10 cellular contexts compared by ENCODE assay signal in the genomic region with DNA sequence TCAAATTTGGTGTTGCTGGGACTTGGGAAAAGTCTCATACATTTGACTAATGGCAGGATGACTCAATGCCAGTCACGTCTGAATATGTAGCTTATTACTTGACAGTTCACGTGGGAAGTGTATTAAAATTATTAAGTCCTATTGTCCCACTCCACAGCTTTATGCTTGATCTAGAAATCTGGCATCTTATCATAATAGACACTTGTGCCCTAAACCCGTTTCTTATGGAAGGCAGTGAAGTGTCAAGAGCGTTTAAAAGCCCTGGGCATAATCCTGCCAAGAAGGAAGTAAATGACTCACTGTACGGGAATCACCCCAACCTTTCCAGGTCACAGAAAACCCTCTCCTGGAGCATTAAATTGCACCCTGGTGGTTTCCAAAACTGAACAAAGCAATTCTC.
DNase-seq lines count a peak whose midpoint lies in the region; ATAC-seq and TF ChIP-seq lines count a peak whose summit lies in the region.
"Had no signal": no experiment of that assay in that cellular context is flagged by ENCODE, and none has a peak within 500 bp of the region (broad histone marks: within the 10 kb centered on the region; RNA-seq: fewer than 3 reads in every experiment).

No MANE protein-coding gene starts in this region.

- ATAC-seq in HCT116 (peak; percentile 94), GM18502 (IDR thresholded peaks at IDR 0.05; ENCODE audit: poor library complexity, unreplicated experiment) (no peak), HG03196 (IDR thresholded peaks at IDR 0.05; ENCODE audit: unreplicated experiment) (no peak)

- H3K9me2 ChIP-seq in HCT116 (ENCODE audit: insufficient read depth) (no peaks in the 10 kb centered on the region), SK-N-SH (no peaks in the 10 kb centered on the region)

- POLR2A ChIA-PET in HCT116 (lab: Charles Lee) (no interaction called here), SK-N-SH (lab: Yijun Ruan, JAX) (no interaction called here)
- POLR2A ChIA-PET in activated CD4-positive, alpha-beta memory T cell treated with anti-CD3 and anti-CD28 coated beads for 36 hours (lab: Charles Lee), result no interaction called here

- no peak for TF ChIP-seq POLR2A in HCT116 (IDR thresholded peaks at IDR 0.05; ENCODE audit: borderline replicate concordance, extremely low read depth, insufficient read depth, insufficient read length)

- peaks cover 24 to 33% of the 10 kb centered on the region in 2 experiments for H3K4me1 ChIP-seq in HCT116 (ENCODE audit: control insufficient read depth in 1 of 2, insufficient read depth in 2 of 2, low read length in 2 of 2)
- peaks cover 9 to 33% of the 10 kb centered on the region in 2 experiments; a peak in 3 of 4 replicates for H3K4me1 ChIP-seq in SK-N-SH (ENCODE audit: control insufficient read depth in 1 of 2, insufficient read depth in 2 of 2, low read depth in 1 of 2, low read length in 1 of 2)
- H3K4me1 ChIP-seq in smooth muscle cell (ENCODE audit: low read depth), result peaks cover 20% of the 10 kb centered on the region
- no peaks in the 10 kb centered on the region for H3K4me1 ChIP-seq in effector memory CD4-positive, alpha-beta T cell (ENCODE audit: control insufficient read depth, insufficient read depth, low read length, poor library complexity, severe bottlenecking)

- H2AFZ ChIP-seq in HCT116 (ENCODE audit: low read depth, low read length, poor library complexity, severe bottlenecking) (no peak overlapping the region), SK-N-SH (ENCODE audit: low read depth) (no peak overlapping the region), smooth muscle cell (ENCODE audit: low read depth) (no peak overlapping the region)

- peaks cover 6% of the 10 kb centered on the region for H3K36me3 Mint-ChIP-seq in activated CD4-positive, alpha-beta memory T cell treated with anti-CD3 and anti-CD28 coated beads for 36 hours

- H3K9me3 ChIP-seq in HCT116 (ENCODE audit: control insufficient read depth in 1 of 2, insufficient read depth in 1 of 2, low read depth in 1 of 2, low read length in 2 of 2) (no peaks in the 10 kb centered on the region), SK-N-SH (no peaks in the 10 kb centered on the region), smooth muscle cell (replicated peaks; ENCODE audit: low read depth) (no peaks in the 10 kb centered on the region)
- no peaks in the 10 kb centered on the region for H3K9me3 ChIP-seq in effector memory CD4-positive, alpha-beta T cell (ENCODE audit: control insufficient read depth, low read length)

- peak overlapping the region; percentile 83 for H3K27ac ChIP-seq in HCT116 (ENCODE audit: low read depth, low read length)
- H3K27ac ChIP-seq in SK-N-SH (ENCODE audit: low read depth in 2 of 2, low read length in 1 of 2), result peak overlapping the region; percentile 34 to 52; a peak in 3 of 4 replicates
- H3K27ac ChIP-seq in smooth muscle cell (ENCODE audit: low read depth), result peak overlapping the region; percentile 32
- H3K27ac ChIP-seq in effector memory CD4-positive, alpha-beta T cell (ENCODE audit: insufficient read depth, low read length, poor library complexity, severe bottlenecking), result no peak overlapping the region

- 0 out of 4 replicates have a peak, but pooled peaks cover 0 to 3% of the 10 kb centered on the region in 2 experiments for H3K36me3 ChIP-seq in HCT116 (ENCODE audit: control insufficient read depth in 1 of 2, insufficient read depth in 2 of 2, low read length in 2 of 2)
- H3K36me3 ChIP-seq in SK-N-SH (replicated peaks in 1 of 2; ENCODE audit: control insufficient read depth in 1 of 2, insufficient read depth in 2 of 2, low read length in 1 of 2), result peaks cover 7 to 16% of the 10 kb centered on the region in 2 experiments
- H3K36me3 ChIP-seq in smooth muscle cell (ENCODE audit: low read depth), result no peaks in the 10 kb centered on the region
- H3K36me3 ChIP-seq in effector memory CD4-positive, alpha-beta T cell (ENCODE audit: control insufficient read depth, insufficient read depth, low read length), result no peaks in the 10 kb centered on the region

- BruUV-seq in HCT116 (replicated peaks; lab: Mats Ljungman, UMichigan), result no TSS peak

- no peak overlapping the region for H3K27ac Mint-ChIP-seq in activated CD4-positive, alpha-beta memory T cell treated with anti-CD3 and anti-CD28 coated beads for 36 hours
- H3K27ac Mint-ChIP-seq: activated T-helper 1 cell treated with anti-CD3 and anti-CD28 coated beads, Interleukin-12 subunit alpha, Interleukin-12 subunit beta, Interleukin-2, Interleukin-4 antibody, amounts not matched to agents 30 ng/mL and 10 ng/mL and 1 ng/mL, durations not matched to agents 14 hours and 24 hours and 36 hours had no signal

- H3K4me2 ChIP-seq in HCT116 (ENCODE audit: low read length) (peak overlapping the region; percentile 64), SK-N-SH (no peak overlapping the region), smooth muscle cell (no peak overlapping the region)

- CTCF ChIA-PET in HCT116 (lab: Charles Lee), result no interaction called here
- CTCF ChIA-PET in SK-N-SH (lab: Yijun Ruan, JAX), result interaction anchor here (0.6 to 2.4 kb wide), 2 partner anchors 17 to 207 kb away, joined by 3 to 6 read pairs; a partner anchor contains a TSS
- CTCF ChIA-PET in activated CD4-positive, alpha-beta memory T cell treated with anti-CD3 and anti-CD28 coated beads for 36 hours (lab: Charles Lee), result no interaction called here

- peaks cover 12% of the 10 kb centered on the region for H3F3A ChIP-seq in SK-N-SH (replicated peaks; ENCODE audit: insufficient read depth)
- peaks cover 23% of the 10 kb centered on the region for H3F3A ChIP-seq in smooth muscle cell (ENCODE audit: low read depth)

- H3K9me3 Mint-ChIP-seq in activated CD4-positive, alpha-beta memory T cell treated with anti-CD3 and anti-CD28 coated beads for 36 hours, result no peaks in the 10 kb centered on the region
- H3K9me3 Mint-ChIP-seq: activated T-helper 1 cell treated with anti-CD3 and anti-CD28 coated beads, Interleukin-12 subunit alpha, Interleukin-12 subunit beta, Interleukin-2, Interleukin-4 antibody, amounts not matched to agents 30 ng/mL and 10 ng/mL and 1 ng/mL, durations not matched to agents 14 hours and 24 hours and 36 hours had no signal

- H3K9ac ChIP-seq in HCT116 (ENCODE audit: low read length) (peak overlapping the region; percentile 21; the same call in 1 of the 2 replicates), SK-N-SH (no peak overlapping the region), smooth muscle cell (ENCODE audit: low read depth) (no peak overlapping the region)

- DNase-seq in HCT116 (ENCODE audit: low read depth, low spot score) (peak; percentile 75), SK-N-SH (no peak), fibroblast of the aortic adventitia (ENCODE audit: low read depth) (peak; percentile 54), smooth muscle cell (lab: John Stamatoyannopoulos, UW; ENCODE audit: unreplicated experiment) (no peak)
- DNase-seq in activated CD4-positive, alpha-beta memory T cell treated with anti-CD3 and anti-CD28 coated beads for 36 hours, result no peak
- no peak for DNase-seq in effector memory CD4-positive, alpha-beta T cell
- DNase-seq: NCI-H510A had no signal

- H3K4me1 Mint-ChIP-seq in activated CD4-positive, alpha-beta memory T cell treated with anti-CD3 and anti-CD28 coated beads for 36 hours (ENCODE audit: low read depth), result peaks cover 5% of the 10 kb centered on the region

- WGBS in SK-N-SH (ENCODE audit: low lambda C conversion rate), result 15% methylated on average over 5 of the region's 5 CpGs
- WGBS in smooth muscle cell (ENCODE audit: low lambda C conversion rate), result 45% methylated on average over 5 of the region's 5 CpGs

- TF ChIP-seq RAD21 in HCT116 (IDR thresholded peaks at IDR 0.05; ENCODE audit: low read depth) (no peak), SK-N-SH (IDR thresholded peaks at IDR 0.05; ENCODE audit: low read length) (no peak)

- H3K79me2 ChIP-seq in HCT116 (ENCODE audit: insufficient read depth, low read length) (no peaks in the 10 kb centered on the region; the same call in 1 of the 2 replicates), SK-N-SH (ENCODE audit: insufficient read depth) (no peaks in the 10 kb centered on the region), smooth muscle cell (ENCODE audit: low read depth) (peaks cover 11% of the 10 kb centered on the region)

- RAD21 ChIA-PET in HCT116 (lab: Charles Lee; ENCODE audit: low non-redundant PET in 1 of 2, low total read pairs in 2 of 2, uncharacterized antibody in 2 of 2, unreplicated experiment in 2 of 2), result no interaction called here

- intact Hi-C loops in HCT116 (cut with micrococcal nuclease), result loop anchor here (5.0 to 10.0 kb wide), 2 partner anchors 209 to 358 kb away; a partner anchor contains a TSS
- intact Hi-C loops in activated CD4-positive, alpha-beta memory T cell treated with anti-CD3 and anti-CD28 coated beads for 36 hours (cut with micrococcal nuclease), result no loop called here

- no peak for TF ChIP-seq CTCF in HCT116 (IDR thresholded peaks at IDR 0.05 in 2 of 3, conservative IDR thresholded peaks at IDR 0.05 in 1 of 3; ENCODE audit: borderline replicate concordance in 1 of 3, insufficient read depth in 1 of 3, low read depth in 2 of 3, low read length in 2 of 3)
- TF ChIP-seq CTCF in SK-N-SH (IDR thresholded peaks at IDR 0.05), result no peak
- TF ChIP-seq CTCF in fibroblast of the aortic adventitia (IDR thresholded peaks at IDR 0.05; ENCODE audit: insufficient read depth, low read length), result no peak
- no peak for TF ChIP-seq CTCF in smooth muscle cell (IDR thresholded peaks at IDR 0.05; ENCODE audit: borderline replicate concordance, insufficient read depth, poor library complexity, severe bottlenecking)

- H3K4me3 Mint-ChIP-seq in activated CD4-positive, alpha-beta memory T cell treated with anti-CD3 and anti-CD28 coated beads for 36 hours, result no peak overlapping the region
- H3K4me3 Mint-ChIP-seq: activated T-helper 1 cell treated with anti-CD3 and anti-CD28 coated beads, Interleukin-12 subunit alpha, Interleukin-12 subunit beta, Interleukin-2, Interleukin-4 antibody, amounts not matched to agents 30 ng/mL and 10 ng/mL and 1 ng/mL, durations not matched to agents 14 hours and 24 hours and 36 hours had no signal

- H3K4me3 ChIP-seq in HCT116 (replicated peaks in 1 of 2; ENCODE audit: low read depth in 1 of 2, low read length in 2 of 2) (peak overlapping the region in 1 of 2 experiments; percentile 14; a peak in 1 of 4 replicates), SK-N-SH (ENCODE audit: low read depth in 2 of 2, low read length in 1 of 2) (no peak overlapping the region), fibroblast of the aortic adventitia (ENCODE audit: low read depth, low read length) (no peak overlapping the region), smooth muscle cell (no peak overlapping the region)
- no peak overlapping the region for H3K4me3 ChIP-seq in effector memory CD4-positive, alpha-beta T cell (ENCODE audit: insufficient read depth, low read depth, low read length, poor library complexity, severe bottlenecking)

- H3K27me3 ChIP-seq in HCT116 (ENCODE audit: insufficient read depth, low read length) (no peaks in the 10 kb centered on the region), SK-N-SH (ENCODE audit: insufficient read depth) (no peaks in the 10 kb centered on the region), smooth muscle cell (ENCODE audit: low read depth) (no peaks in the 10 kb centered on the region)
- H3K27me3 ChIP-seq in effector memory CD4-positive, alpha-beta T cell (replicated peaks; ENCODE audit: control insufficient read depth, insufficient read depth, low read length, poor library complexity, severe bottlenecking), result no peaks in the 10 kb centered on the region

- H3K27me3 Mint-ChIP-seq in activated CD4-positive, alpha-beta memory T cell treated with anti-CD3 and anti-CD28 coated beads for 36 hours, result no peaks in the 10 kb centered on the region

- peak in 1 of 2 experiments; percentile 14; a peak in 1 of 4 replicates for TF ChIP-seq EP300 in SK-N-SH (IDR thresholded peaks at IDR 0.05; ENCODE audit: borderline replicate concordance in 1 of 2, low read depth in 1 of 2, low read length in 1 of 2)

- no peaks in the 10 kb centered on the region for H4K20me1 ChIP-seq in HCT116 (ENCODE audit: insufficient read depth)
- no peaks in the 10 kb centered on the region for H4K20me1 ChIP-seq in SK-N-SH (ENCODE audit: insufficient read depth)
- peaks cover 33% of the 10 kb centered on the region for H4K20me1 ChIP-seq in smooth muscle cell (ENCODE audit: low read depth)

Comparison
In these comparisons a context has a peak if more than half of its experiments do, and no peak if none do; other contexts are left out.
1. DNase-seq: peak in HCT116 (single experiment) and fibroblast of the aortic adventitia (single experiment); none in SK-N-SH (single experiment), smooth muscle cell (single experiment), activated CD4-positive, alpha-beta memory T cell treated with anti-CD3 and anti-CD28 coated beads for 36 hours (single experiment) and effector memory CD4-positive, alpha-beta T cell (0 of 3).